10 cellular contexts compared by ENCODE assay signal in the genomic region with DNA sequence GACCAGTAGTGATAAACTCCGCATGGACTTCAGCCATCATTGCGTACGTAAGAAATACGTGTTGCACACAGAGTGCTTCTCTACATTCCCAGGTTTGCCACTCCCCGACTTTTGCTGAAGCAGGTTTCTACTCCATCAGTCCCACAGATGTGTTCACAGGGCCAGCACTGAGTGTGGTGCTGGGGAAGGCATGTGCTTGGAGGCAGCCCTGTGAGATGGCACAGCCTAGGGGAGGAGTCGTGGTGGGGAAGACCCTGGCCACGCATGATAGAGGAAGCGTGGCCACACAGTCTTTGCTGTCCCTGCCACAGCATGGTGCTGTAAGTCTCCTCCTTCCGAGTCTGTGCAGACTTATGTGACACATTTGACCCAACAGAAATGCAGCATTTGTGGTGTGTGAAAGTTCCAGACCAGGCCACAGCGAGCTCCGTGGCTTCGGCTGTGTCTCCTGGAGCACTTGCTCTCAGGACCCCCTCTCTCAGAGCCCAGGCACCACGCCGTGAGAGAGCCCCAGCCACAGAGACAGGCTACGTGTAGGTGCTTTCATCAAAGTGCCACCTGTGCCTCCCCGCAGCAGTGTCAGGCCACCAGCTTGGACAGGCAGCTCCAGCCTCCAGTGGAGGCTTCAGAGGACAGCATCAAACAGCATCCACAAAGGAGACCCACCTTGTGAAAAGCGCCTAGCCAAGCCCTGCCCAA.
DNase-seq lines count a peak whose midpoint lies in the region; ATAC-seq, FAIRE-seq and TF ChIP-seq lines count a peak whose summit lies in the region.
"Had no signal": no experiment of that assay in that cellular context is flagged by ENCODE, and none has a peak within 500 bp of the region (broad histone marks: within the 10 kb centered on the region; RNA-seq: fewer than 3 reads in every experiment).

No MANE protein-coding gene starts in this region.

- no peak overlapping the region for H3K4me3 ChIP-seq in HL-60 (replicated peaks; ENCODE audit: insufficient read depth, low read length)
- H3K4me3 ChIP-seq in K562 = no peak overlapping the region
- H3K4me3 ChIP-seq: SJSA1 had no signal

- in situ Hi-C loops in K562 (cut with MboI) = no loop called here

- no peaks in the 10 kb centered on the region for H3K27me3 ChIP-seq in HL-60 (ENCODE audit: insufficient read depth, poor library complexity, severe bottlenecking)
- no peaks in the 10 kb centered on the region for H3K27me3 ChIP-seq in K562 (ENCODE audit: control insufficient read depth in 2 of 2, insufficient read depth in 2 of 2, low read length in 2 of 2)
- H3K27me3 ChIP-seq: foreskin keratinocyte, SJSA1 had no signal

- no peaks in the 10 kb centered on the region; the same call in 1 of the 2 replicates for H3K9me3 ChIP-seq in K562 (replicated peaks; ENCODE audit: control insufficient read depth, insufficient read depth, low read depth, low read length)
- H3K9me3 ChIP-seq: SJSA1 had no signal

- FAIRE-seq in GM18507 (lab: Jason Lieb, UNC) (peak; percentile 72), K562 (lab: Jason Lieb, UNC) (no peak)

- BruUV-seq in K562 (replicated peaks; lab: Mats Ljungman, UMichigan) = no TSS peak

- TF ChIP-seq POLR2A in K562 (conservative IDR thresholded peaks at IDR 0.05) = no peak

- H3K4me1 ChIP-seq in K562 (replicated peaks in 1 of 2; ENCODE audit: control insufficient read depth in 2 of 2, insufficient read depth in 2 of 2, low read length in 2 of 2) = peaks cover 33 to 38% of the 10 kb centered on the region in 2 experiments

- H3K9me1 ChIP-seq in K562 (ENCODE audit: control insufficient read depth, insufficient read depth, low read length) = no peaks in the 10 kb centered on the region

- peak overlapping the region; percentile 90; the same call in 1 of the 2 replicates for H2AFZ ChIP-seq in K562 (ENCODE audit: low read depth, low read length)

- H3K9ac ChIP-seq in K562 (ENCODE audit: insufficient read depth in 1 of 2, low read depth in 2 of 2, low read length in 2 of 2) = 0 out of 4 replicates have a peak overlapping the region, but pooled peaks of 1 of the 2 experiments have one; percentile 37

- POLR2A ChIA-PET in K562 (lab: Yijun Ruan, JAX) = interaction anchor here (0.7 to 1.1 kb wide), 3 partner anchors 11 to 290 kb away, joined by 3 to 6 read pairs (median 4); no protein-coding TSS in a partner anchor

- CTCF ChIA-PET in K562 (lab: Yijun Ruan, JAX; ENCODE audit: low intra/inter-chr PET ratio) = interaction anchor here (0.5 kb wide), 1 partner anchor 260 kb away, joined by 6 read pairs; no protein-coding TSS in a partner anchor

- H3K79me2 ChIP-seq in K562 (ENCODE audit: control insufficient read depth, insufficient read depth, low read length) = no peaks in the 10 kb centered on the region

- ATAC-seq in K562 = no peak

- peak overlapping the region; percentile 68 for H3K27ac ChIP-seq in HL-60 (replicated peaks)
- H3K27ac ChIP-seq in K562 (ENCODE audit: extremely low read depth, low read depth, low read length) = peak overlapping the region; percentile 50; the same call in 2 of the 3 replicates
- H3K27ac ChIP-seq: SJSA1 had no signal

- no peak for DNase-seq in GM18507 (ENCODE audit: extremely low spot score, insufficient read length, low read depth)
- DNase-seq in HL-60 (ENCODE audit: low read depth in 1 of 2, low spot score in 1 of 2) = no peak
- DNase-seq in K562 (ENCODE audit: extremely low read depth in 1 of 4, low spot score in 3 of 4) = no peak
- peak; percentile 43 for DNase-seq in pons (ENCODE audit: low spot score)
- DNase-seq in mesenteric fat pad (ENCODE audit: low spot score) = no peak
- DNase-seq in DMS 273 treated with DMSO at 0.1 percent for 48 hours (lab: John Stamatoyannopoulos, UW) = no peak
- no peak for DNase-seq in NCI-H526 treated with DMSO at 0.1 percent for 48 hours (lab: John Stamatoyannopoulos, UW)
- DNase-seq in NCI-H1930 (lab: John Stamatoyannopoulos, UW) = no peak

- H3K4me2 ChIP-seq in K562 (ENCODE audit: insufficient read depth, low read length) = no peak overlapping the region

- WGBS in K562 (ENCODE audit: insufficient coverage, low coverage, missing lambda C conversion rate) = 78% methylated on average over 14 of the region's 17 CpGs

- TF ChIP-seq RAD21 in K562 (CRISPR knock-in tag; conservative IDR thresholded peaks at IDR 0.05 in 1 of 2, IDR thresholded peaks at IDR 0.05 in 1 of 2) = no peak

- H4K20me1 ChIP-seq in K562 (replicated peaks; ENCODE audit: control insufficient read depth, insufficient read depth, low read length) = no peaks in the 10 kb centered on the region

- no peak for TF ChIP-seq EP300 in K562 (IDR thresholded peaks at IDR 0.05; ENCODE audit: low read length)

- TF ChIP-seq CTCF in HL-60 (IDR thresholded peaks at IDR 0.05; ENCODE audit: insufficient read depth, low read length) = no peak
- TF ChIP-seq CTCF in K562 (IDR thresholded peaks at IDR 0.05 in 2 of 3, conservative IDR thresholded peaks at IDR 0.05 in 1 of 3; ENCODE audit: insufficient read depth in 2 of 3, low read depth in 1 of 3, low read length in 3 of 3) = no peak

- no peaks in the 10 kb centered on the region for H3K36me3 ChIP-seq in K562 (ENCODE audit: control insufficient read depth, insufficient read depth, low read length)
- H3K36me3 ChIP-seq: SJSA1 had no signal

- intact Hi-C loops in K562 (cut with micrococcal nuclease) = loop anchor here (10.0 kb wide), 1 partner anchor 261 kb away; a partner anchor contains a TSS

TF ChIP-seq in K562, 482 proteins besides CTCF, POLR2A, EP300 and RAD21:
- no peak for TF ChIP-seq HNRNPL (IDR thresholded peaks at IDR 0.05; ENCODE audit: low read depth, low read length)
